ENCODE assay signal across 21 cellular contexts in the genomic region with DNA sequence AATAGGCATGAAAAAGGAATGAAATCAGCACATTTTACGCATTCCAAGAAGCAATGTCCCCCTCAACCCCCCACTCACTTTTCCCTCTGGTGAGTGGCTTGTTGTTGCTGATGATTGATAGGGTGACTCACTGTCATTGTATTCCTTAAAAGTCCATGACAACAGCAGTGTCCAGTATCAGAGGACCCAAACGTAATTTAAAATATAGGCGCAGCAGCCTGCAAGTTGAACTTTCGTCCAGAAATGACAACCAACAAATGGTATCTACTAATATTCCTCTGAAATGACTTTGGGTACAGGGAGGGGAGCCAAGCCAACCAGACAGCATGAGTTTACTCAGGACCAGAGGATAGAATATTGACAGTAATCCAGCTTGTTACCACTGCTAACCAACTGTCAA.
DNase-seq lines count a peak whose midpoint lies in the region; ATAC-seq, FAIRE-seq and TF ChIP-seq lines count a peak whose summit lies in the region.
"Had no signal": no experiment of that assay in that cellular context is flagged by ENCODE, and none has a peak within 500 bp of the region (broad histone marks: within the 10 kb centered on the region; RNA-seq: fewer than 3 reads in every experiment).

No MANE protein-coding gene starts in this region.

- no peaks in the 10 kb centered on the region for H3F3A ChIP-seq in PC-3 (ENCODE audit: low read length, unreplicated experiment)

- H3K4me2 ChIP-seq in A549 (no peak overlapping the region; the same call in 2 of the 3 replicates), PC-3 (ENCODE audit: low read length) (peak overlapping the region; percentile 39)
- H3K4me2 ChIP-seq: BLaER1 had no signal

- H3K9me3 ChIP-seq in A549 = no peaks in the 10 kb centered on the region
- H3K9me3 ChIP-seq in PC-3 (ENCODE audit: low read length) = no peaks in the 10 kb centered on the region
- H3K9me3 ChIP-seq in esophagus muscularis mucosa = no peaks in the 10 kb centered on the region
- no peaks in the 10 kb centered on the region for H3K9me3 ChIP-seq in gastroesophageal sphincter
- H3K9me3 ChIP-seq in A673 (ENCODE audit: low read depth, low read length, poor library complexity, severe bottlenecking) = no peaks in the 10 kb centered on the region
- H3K9me3 ChIP-seq: BLaER1, Caco-2 had no signal

- no peak overlapping the region for H3K4me3 ChIP-seq in A549
- no peak overlapping the region for H3K4me3 ChIP-seq in PC-3 (ENCODE audit: low read length)
- no peak overlapping the region for H3K4me3 ChIP-seq in esophagus muscularis mucosa
- no peak overlapping the region for H3K4me3 ChIP-seq in gastroesophageal sphincter
- H3K4me3 ChIP-seq in A673 (ENCODE audit: low read depth, low read length, poor library complexity, severe bottlenecking) = no peak overlapping the region
- H3K4me3 ChIP-seq: BLaER1 had no signal

- no peak for FAIRE-seq in A549 (lab: Jason Lieb, UNC)
- FAIRE-seq: GM12891, GM18507 had no signal

- no peak for TF ChIP-seq RAD21 in A549 (conservative IDR thresholded peaks at IDR 0.05 in 1 of 2, IDR thresholded peaks at IDR 0.05 in 1 of 2)

- TF ChIP-seq CTCF in A549 (IDR thresholded peaks at IDR 0.05) (no peak), PC-3 (conservative IDR thresholded peaks at IDR 0.05; ENCODE audit: low read depth, low read length) (no peak), esophagus muscularis mucosa (IDR thresholded peaks at IDR 0.05) (no peak), gastroesophageal sphincter (IDR thresholded peaks at IDR 0.05) (no peak), A673 (conservative IDR thresholded peaks at IDR 0.05; ENCODE audit: low read depth, low read length) (no peak)

- TF ChIP-seq POLR2A in A549 (IDR thresholded peaks at IDR 0.05; ENCODE audit: low read length) = no peak
- TF ChIP-seq POLR2A in esophagus muscularis mucosa (IDR thresholded peaks at IDR 0.05; ENCODE audit: low read depth) = no peak
- no peak for TF ChIP-seq POLR2A in gastroesophageal sphincter (IDR thresholded peaks at IDR 0.05)

- TF ChIP-seq EP300 in A549 (IDR thresholded peaks at IDR 0.05) = no peak
- no peak for TF ChIP-seq EP300 in esophagus muscularis mucosa (IDR thresholded peaks at IDR 0.05)
- no peak for TF ChIP-seq EP300 in gastroesophageal sphincter (IDR thresholded peaks at IDR 0.05)

- BruUV-seq in PC-3 (replicated peaks; lab: Mats Ljungman, UMichigan) (no TSS peak), A673 (replicated peaks; lab: Mats Ljungman, UMichigan) (no TSS peak)

- DNase-seq in A549 (ENCODE audit: low read depth in 1 of 2, low spot score in 1 of 2) = no peak
- DNase-seq in PC-3 = peak; percentile 61
- peak; percentile 74 for DNase-seq in esophagus muscularis mucosa (ENCODE audit: extremely low spot score)
- DNase-seq in renal cortical epithelial cell (ENCODE audit: low read depth) = peak; percentile 30
- no peak for DNase-seq in A673 (ENCODE audit: low spot score)
- DNase-seq: 8988T; Caco-2; CD4-positive, CD25-positive, alpha-beta regulatory T cell; CD8-positive, alpha-beta T cell; DMS153; DMS79 treated with DMSO at 0.1 percent for 48 hours; GF-D8; GOT3; H9 had no signal

- POLR2A ChIA-PET in A549 (lab: Yijun Ruan, JAX) = no interaction called here
- POLR2A ChIA-PET in PC-3 (lab: Charles Lee; ENCODE audit: unreplicated experiment) = no interaction called here
- POLR2A ChIA-PET in A673 (lab: Charles Lee; ENCODE audit: low non-redundant PET) = no interaction called here

- H3K79me2 ChIP-seq in PC-3 (ENCODE audit: low read length) = no peaks in the 10 kb centered on the region

- no peaks in the 10 kb centered on the region for H4K20me1 ChIP-seq in PC-3 (ENCODE audit: low read length)
- H4K20me1 ChIP-seq: BLaER1 had no signal

- no peak overlapping the region for H2AFZ ChIP-seq in PC-3 (ENCODE audit: low read length)

- H3K27me3 ChIP-seq in PC-3 (ENCODE audit: low read length) (no peaks in the 10 kb centered on the region), esophagus muscularis mucosa (no peaks in the 10 kb centered on the region), gastroesophageal sphincter (no peaks in the 10 kb centered on the region), A673 (replicated peaks; ENCODE audit: insufficient read depth, low read depth, low read length, poor library complexity) (peaks cover 43% of the 10 kb centered on the region)
- H3K27me3 ChIP-seq: BLaER1 had no signal

- ATAC-seq in A549 (no peak), PC-3 (no peak; the same call in 1 of the 2 replicates), gastroesophageal sphincter (no peak), HG03354 (IDR thresholded peaks at IDR 0.05; ENCODE audit: poor library complexity, severe bottlenecking, unreplicated experiment) (no peak)
- ATAC-seq: CD8-positive, alpha-beta T cell; HCT116 had no signal

- no peaks in the 10 kb centered on the region for H3K36me3 ChIP-seq in PC-3 (ENCODE audit: low read depth, low read length)
- H3K36me3 ChIP-seq in esophagus muscularis mucosa = peaks cover 0 to 3% (median 0%) of the 10 kb centered on the region in 4 donors
- peaks cover 0 to 5% of the 10 kb centered on the region in 2 donors for H3K36me3 ChIP-seq in gastroesophageal sphincter
- H3K36me3 ChIP-seq in A673 (ENCODE audit: insufficient read depth, low read length, poor library complexity, severe bottlenecking) = no peaks in the 10 kb centered on the region
- H3K36me3 ChIP-seq: BLaER1 had no signal

- H3K27ac ChIP-seq in A549 (no peak overlapping the region), PC-3 (ENCODE audit: low read length) (no peak overlapping the region), esophagus muscularis mucosa (replicated peaks in 1 of 4) (no peak overlapping the region), gastroesophageal sphincter (no peak overlapping the region), A673 (ENCODE audit: low read depth, low read length, poor library complexity, severe bottlenecking) (no peak overlapping the region)
- H3K27ac ChIP-seq: BLaER1, C4-2B had no signal

- no peaks in the 10 kb centered on the region for H3K9me2 ChIP-seq in PC-3 (replicated peaks; ENCODE audit: low read length)

- H3K4me1 ChIP-seq in A549 = peaks cover 28% of the 10 kb centered on the region
- peaks cover 11% of the 10 kb centered on the region for H3K4me1 ChIP-seq in PC-3 (ENCODE audit: insufficient read depth, low read length)
- H3K4me1 ChIP-seq in esophagus muscularis mucosa = no peaks in the 10 kb centered on the region
- H3K4me1 ChIP-seq in gastroesophageal sphincter = no peaks in the 10 kb centered on the region
- H3K4me1 ChIP-seq in A673 (ENCODE audit: insufficient read depth, low read length, poor library complexity, severe bottlenecking) = no peaks in the 10 kb centered on the region

- H3K9ac ChIP-seq in PC-3 (ENCODE audit: low read length) = no peak overlapping the region
- H3K9ac ChIP-seq: BLaER1 had no signal

- 84% methylated on average over 4 of the region's 4 CpGs for WGBS in A549 (ENCODE audit: missing lambda C conversion rate)
- 92% methylated on average over 4 of the region's 4 CpGs for WGBS in esophagus muscularis mucosa
- WGBS in gastroesophageal sphincter (ENCODE audit: low coverage in 1 of 2), 2 donors = 83 to 84% methylated on average over 4 of the region's 4 CpGs

- CTCF ChIA-PET in A549 (lab: Yijun Ruan, JAX) = no interaction called here
- CTCF ChIA-PET in PC-3 (lab: Charles Lee) = no interaction called here
- CTCF ChIA-PET in A673 (lab: Charles Lee) = no interaction called here

- intact Hi-C loops in PC-3 (cut with micrococcal nuclease) = no loop called here
- intact Hi-C loops in esophagus muscularis mucosa (cut with DNase I) = no loop called here
- intact Hi-C loops in A673 (cut with micrococcal nuclease; ENCODE audit: unreplicated experiment) = no loop called here

TF ChIP-seq in A549, 52 proteins besides CTCF, POLR2A, EP300 and RAD21:
- TF ChIP-seq FOSL2 (IDR thresholded peaks at IDR 0.05) (no peak), FOSL2 (CRISPR knock-in tag; IDR thresholded peaks at IDR 0.05) (peak; percentile 23; the same call in 1 of the 2 replicates), SMC3 (IDR thresholded peaks at IDR 0.05) (no peak)
TF ChIP-seq in A549: peak in this region for 1.

Comparison
In these comparisons a context has a peak if more than half of its experiments do, and no peak if none do; other contexts are left out.
1. DNase-seq: peak in PC-3 (single experiment), esophagus muscularis mucosa (single experiment) and renal cortical epithelial cell (single experiment); none in A549 (0 of 2) and A673 (single experiment).